ENCODE assay signal across 8 cellular contexts in genomic region chr19:1439525-1440417, GRCh38. TPM values are rescaled to one million over a fixed set of nuclear protein-coding genes. Genes with fewer than 3 reads are reported as not detected.
A peak's percentile ranks its signal among the peaks of the same experiment; 100 is the strongest.
DNase-seq lines count a peak whose midpoint lies in the region; ATAC-seq and TF ChIP-seq lines count a peak whose summit lies in the region.
"Not testable (repeated sequence)": the region's sequence is repeated elsewhere in the genome, so short reads cannot be mapped to it uniquely, and the experiment has no call there.

No MANE protein-coding gene starts in this region.

- ATAC-seq in activated naive CD8-positive, alpha-beta T cell treated with anti-CD3 and anti-CD28 coated beads, Interleukin-2, amount 10 ng/mL, durations not matched to agents 7 days and 5 days (ENCODE audit: low read depth); thoracic aorta (ENCODE audit: insufficient number of reproducible peaks, low FRiP score, low read depth): not testable (repeated sequence)

- not testable (repeated sequence) for TF ChIP-seq CTCF in Caco-2 (IDR thresholded peaks at IDR 0.05; ENCODE audit: insufficient read depth in 1 of 2, low read depth in 1 of 2, low read length in 1 of 2, severe bottlenecking in 1 of 2, unreplicated experiment in 1 of 2); endothelial cell (IDR thresholded peaks at IDR 0.05; ENCODE audit: unreplicated experiment); neural crest cell (conservative IDR thresholded peaks at IDR 0.05); thoracic aorta (IDR thresholded peaks at IDR 0.05)

- not testable (repeated sequence) for H3K4me1 Mint-ChIP-seq in Caco-2 (ENCODE audit: low read depth, unreplicated experiment); endothelial cell (ENCODE audit: unreplicated experiment)
- H3K4me1 Mint-ChIP-seq in T-helper 1 cell treated with Interleukin-12 subunit alpha and Interleukin-12 subunit beta and Interleukin-4 antibody, amounts not matched to agents 30 μg/mL and 1 μg/mL, for 36 hours (ENCODE audit: low read depth) = peaks cover 18% of the 10 kb centered on the region
- H3K4me1 Mint-ChIP-seq in activated naive CD8-positive, alpha-beta T cell treated with anti-CD3 and anti-CD28 coated beads, Interleukin-2, amount 10 ng/mL, durations not matched to agents 7 days and 5 days = peaks cover 13% of the 10 kb centered on the region
- H3K4me1 Mint-ChIP-seq in immature natural killer cell (peaks cover 22 to 43% of the 10 kb centered on the region in 2 donors), neural crest cell (peaks cover 22% of the 10 kb centered on the region)

- H3K9me3 Mint-ChIP-seq in Caco-2 (ENCODE audit: unreplicated experiment); T-helper 1 cell treated with Interleukin-12 subunit alpha and Interleukin-12 subunit beta and Interleukin-4 antibody, amounts not matched to agents 30 μg/mL and 1 μg/mL, for 36 hours; activated naive CD8-positive, alpha-beta T cell treated with anti-CD3 and anti-CD28 coated beads, Interleukin-2, amount 10 ng/mL, durations not matched to agents 7 days and 5 days; endothelial cell (ENCODE audit: unreplicated experiment); immature natural killer cell; neural crest cell: not testable (repeated sequence)

- H3K9me3 ChIP-seq in Caco-2; KOPT-K1 (ENCODE audit: insufficient read depth, low read length, poor library complexity, severe bottlenecking); thoracic aorta: not testable (repeated sequence)

- H3K27me3 Mint-ChIP-seq in Caco-2 (ENCODE audit: insufficient read depth, unreplicated experiment); T-helper 1 cell treated with Interleukin-12 subunit alpha and Interleukin-12 subunit beta and Interleukin-4 antibody, amounts not matched to agents 30 μg/mL and 1 μg/mL, for 36 hours (ENCODE audit: low read depth); activated naive CD8-positive, alpha-beta T cell treated with anti-CD3 and anti-CD28 coated beads, Interleukin-2, amount 10 ng/mL, durations not matched to agents 7 days and 5 days; endothelial cell (ENCODE audit: unreplicated experiment): not testable (repeated sequence)
- H3K27me3 Mint-ChIP-seq in immature natural killer cell (ENCODE audit: low read depth in 3 of 3) (peaks cover 5 to 21% (median 12%) of the 10 kb centered on the region in 3 donors), neural crest cell (ENCODE audit: low read depth) (peaks cover 18% of the 10 kb centered on the region)

- H3K4me1 ChIP-seq in Caco-2 (peaks cover 36% of the 10 kb centered on the region), thoracic aorta (ENCODE audit: control insufficient read depth in 1 of 2, low read depth in 2 of 2) (peaks cover 12 to 24% of the 10 kb centered on the region in 2 donors)

- H3K27ac Mint-ChIP-seq in Caco-2 (ENCODE audit: unreplicated experiment) = peak overlapping the region; percentile 96
- peak overlapping the region; percentile 78 for H3K27ac Mint-ChIP-seq in T-helper 1 cell treated with Interleukin-12 subunit alpha and Interleukin-12 subunit beta and Interleukin-4 antibody, amounts not matched to agents 30 μg/mL and 1 μg/mL, for 36 hours
- peak overlapping the region; percentile 80 for H3K27ac Mint-ChIP-seq in activated naive CD8-positive, alpha-beta T cell treated with anti-CD3 and anti-CD28 coated beads, Interleukin-2, amount 10 ng/mL, durations not matched to agents 7 days and 5 days
- H3K27ac Mint-ChIP-seq in endothelial cell (ENCODE audit: unreplicated experiment) = peak overlapping the region; percentile 61
- H3K27ac Mint-ChIP-seq in immature natural killer cell = peak overlapping the region; percentile 72 to 97 (median 88)
- H3K27ac Mint-ChIP-seq in neural crest cell (ENCODE audit: unreplicated experiment) = peak overlapping the region; percentile 90

- DNase-seq in Caco-2; activated naive CD8-positive, alpha-beta T cell treated with anti-CD3 and anti-CD28 coated beads, Interleukin-2, amount 10 ng/mL, durations not matched to agents 7 days and 5 days; endothelial cell (ENCODE audit: low spot score); immature natural killer cell; neural crest cell (ENCODE audit: low read depth, low spot score); thoracic aorta (ENCODE audit: low spot score): not testable (repeated sequence)

- POLR2A ChIA-PET in Caco-2 (lab: Charles Lee) = not testable (repeated sequence)
- POLR2A ChIA-PET in activated naive CD8-positive, alpha-beta T cell treated with anti-CD3 and anti-CD28 coated beads, Interleukin-2, amount 10 ng/mL, durations not matched to agents 7 days and 5 days (lab: Charles Lee) = interaction anchor here (0.9 kb wide), 1 partner anchor 30 kb away, joined by 5 read pairs; no protein-coding TSS in a partner anchor

- CTCF ChIA-PET in Caco-2 (lab: Charles Lee) = not testable (repeated sequence)

- H3K36me3 Mint-ChIP-seq in Caco-2 (ENCODE audit: insufficient read depth, unreplicated experiment) (peaks cover 80% of the 10 kb centered on the region), endothelial cell (ENCODE audit: low read depth, unreplicated experiment) (peaks cover 28% of the 10 kb centered on the region), immature natural killer cell (peaks cover 0 to 11% (median 3%) of the 10 kb centered on the region in 3 donors), neural crest cell (ENCODE audit: low read depth) (peaks cover 29% of the 10 kb centered on the region)
- H3K36me3 Mint-ChIP-seq in T-helper 1 cell treated with Interleukin-12 subunit alpha and Interleukin-12 subunit beta and Interleukin-4 antibody, amounts not matched to agents 30 μg/mL and 1 μg/mL, for 36 hours (ENCODE audit: low read depth) = peaks cover 37% of the 10 kb centered on the region
- peaks cover 25% of the 10 kb centered on the region for H3K36me3 Mint-ChIP-seq in activated naive CD8-positive, alpha-beta T cell treated with anti-CD3 and anti-CD28 coated beads, Interleukin-2, amount 10 ng/mL, durations not matched to agents 7 days and 5 days

- intact Hi-C loops in Caco-2 (cut with micrococcal nuclease; ENCODE audit: unreplicated experiment) = not testable (repeated sequence)

- not testable (repeated sequence) for H3K36me3 ChIP-seq in Caco-2 (ENCODE audit: control insufficient read depth, insufficient read depth, low read length)
- H3K36me3 ChIP-seq in KOPT-K1 (ENCODE audit: insufficient read depth, low read length) (peaks cover 51% of the 10 kb centered on the region), thoracic aorta (peaks cover 32% of the 10 kb centered on the region)

- H3K4me3 ChIP-seq in Caco-2 (ENCODE audit: low read depth, low read length) (peak overlapping the region; percentile 67), thoracic aorta (peak overlapping the region; percentile 100)

- peak overlapping the region; percentile 91 for H3K27ac ChIP-seq in KOPT-K1 (ENCODE audit: low read depth, low read length, poor library complexity, severe bottlenecking)
- not testable (repeated sequence) for H3K27ac ChIP-seq in thoracic aorta

- H3K27me3 ChIP-seq in Caco-2 (replicated peaks; ENCODE audit: control insufficient read depth, insufficient read depth, low read length); thoracic aorta (replicated peaks; ENCODE audit: insufficient read depth): not testable (repeated sequence)

- not testable (repeated sequence) for BruUV-seq in Caco-2 (replicated peaks; lab: Mats Ljungman, UMichigan)

- H3K4me3 Mint-ChIP-seq in Caco-2 (ENCODE audit: unreplicated experiment) (peak overlapping the region; percentile 87), endothelial cell (ENCODE audit: unreplicated experiment) (peak overlapping the region; percentile 96), immature natural killer cell (peak overlapping the region; percentile 95 to 99 (median 96)), neural crest cell (peak overlapping the region; percentile 98)
- H3K4me3 Mint-ChIP-seq in T-helper 1 cell treated with Interleukin-12 subunit alpha and Interleukin-12 subunit beta and Interleukin-4 antibody, amounts not matched to agents 30 μg/mL and 1 μg/mL, for 36 hours = peak overlapping the region; percentile 98
- H3K4me3 Mint-ChIP-seq in activated naive CD8-positive, alpha-beta T cell treated with anti-CD3 and anti-CD28 coated beads, Interleukin-2, amount 10 ng/mL, durations not matched to agents 7 days and 5 days = peak overlapping the region; percentile 99

RNA-seq across cellular contexts. Expression of gene RPS15, which starts 1.6 kb away (rescaled TPM):
- total RNA-seq in Caco-2 (2022) (1,192 and 1,341 TPM in 2 replicates), endothelial cell (ENCODE audit: unreplicated experiment) (1,175 TPM), neural crest cell (1,578 and 1,580 TPM in 2 replicates), thoracic aorta (1,000 to 10,000 TPM; 1,512 to 2,119 TPM)
- 1,000 to 10,000 TPM; 1,438 to 1,457 TPM for total RNA-seq in activated naive CD8-positive, alpha-beta T cell treated with anti-CD3 and anti-CD28 coated beads, Interleukin-2, amount 10 ng/mL, durations not matched to agents 7 days and 5 days
- polyA plus RNA-seq in immature natural killer cell = 1,000 to 10,000 TPM; 1,383 to 2,244 (median 1,622) TPM

RNA-seq across cellular contexts. Expression of gene APC2, which starts 10.2 kb away (rescaled TPM):
- total RNA-seq in Caco-2 (2022) = 9.5 and 11.3 TPM in 2 replicates
- under 1 TPM; 0.06 to 0.11 TPM for total RNA-seq in activated naive CD8-positive, alpha-beta T cell treated with anti-CD3 and anti-CD28 coated beads, Interleukin-2, amount 10 ng/mL, durations not matched to agents 7 days and 5 days
- 1.9 TPM for total RNA-seq in endothelial cell (ENCODE audit: unreplicated experiment)
- under 1 TPM in 1 of 3 donors, not detected in 2; 0.06 TPM for polyA plus RNA-seq in immature natural killer cell
- total RNA-seq in neural crest cell = 39.2 and 43.0 TPM in 2 replicates
- under 1 TPM; 0.41 to 0.78 TPM for total RNA-seq in thoracic aorta

RNA-seq across cellular contexts. Expression of gene DAZAP1, which starts 32.4 kb away (rescaled TPM):
- 165 and 180 TPM in 2 replicates for total RNA-seq in Caco-2 (2022)
- 100 to 1,000 TPM; 214 to 217 TPM for total RNA-seq in activated naive CD8-positive, alpha-beta T cell treated with anti-CD3 and anti-CD28 coated beads, Interleukin-2, amount 10 ng/mL, durations not matched to agents 7 days and 5 days
- total RNA-seq in endothelial cell (ENCODE audit: unreplicated experiment) = 145 TPM
- polyA plus RNA-seq in immature natural killer cell = 10 to 100 TPM in 1 of 3 donors, 1 to 10 TPM in 2; 4.3 to 10.3 (median 8.0) TPM
- total RNA-seq in neural crest cell = 146 and 157 TPM in 2 replicates
- total RNA-seq in thoracic aorta = 10 to 100 TPM; 34.9 to 76.9 TPM

RNA-seq across cellular contexts. Expression of gene GAMT, which starts 38.4 kb away (rescaled TPM):
- total RNA-seq in Caco-2 (2022) (67.3 and 75.7 TPM in 2 replicates), endothelial cell (ENCODE audit: unreplicated experiment) (18.1 TPM), neural crest cell (42.6 and 45.6 TPM in 2 replicates), thoracic aorta (10 to 100 TPM; 27.6 to 55.1 TPM)
- 10 to 100 TPM; 17.9 to 18.9 TPM for total RNA-seq in activated naive CD8-positive, alpha-beta T cell treated with anti-CD3 and anti-CD28 coated beads, Interleukin-2, amount 10 ng/mL, durations not matched to agents 7 days and 5 days
- 10 to 100 TPM in 2 of 3 donors, 1 to 10 TPM in 1; 7.9 to 16.5 (median 10.5) TPM for polyA plus RNA-seq in immature natural killer cell

RNA-seq across cellular contexts. Expression of gene C19orf25, which starts 39.2 kb away (rescaled TPM):
- 41.9 and 45.4 TPM in 2 replicates for total RNA-seq in Caco-2 (2022)
- total RNA-seq in activated naive CD8-positive, alpha-beta T cell treated with anti-CD3 and anti-CD28 coated beads, Interleukin-2, amount 10 ng/mL, durations not matched to agents 7 days and 5 days = 10 to 100 TPM; 48.0 to 51.2 TPM
- 29.7 TPM for total RNA-seq in endothelial cell (ENCODE audit: unreplicated experiment)
- 10 to 100 TPM; 57.4 to 61.6 (median 61.2) TPM for polyA plus RNA-seq in immature natural killer cell
- 34.5 and 41.5 TPM in 2 replicates for total RNA-seq in neural crest cell
- total RNA-seq in thoracic aorta = 10 to 100 TPM; 28.6 to 54.6 TPM
